Comparison of ENCODE assay signal across 8 cellular contexts in the genomic region with DNA sequence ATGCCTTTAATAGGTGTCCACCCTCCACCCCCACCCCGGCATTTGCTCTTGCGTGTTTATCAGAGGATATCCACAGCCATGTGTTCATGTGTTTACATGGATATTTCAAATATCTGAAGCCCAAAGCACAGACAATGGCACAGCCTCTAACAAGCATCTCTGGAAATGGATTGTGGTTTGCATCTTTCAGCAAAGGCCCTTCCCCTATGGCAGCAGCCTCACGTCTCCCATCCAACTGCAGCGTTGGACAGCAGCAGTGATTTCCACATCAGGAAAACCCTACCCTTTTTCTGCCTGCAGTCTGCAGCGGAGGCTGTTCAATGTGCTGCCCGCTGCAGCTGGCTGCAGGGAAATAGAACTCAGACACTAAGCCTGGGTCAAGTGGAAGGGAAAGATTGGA. TPM values are rescaled to one million over a fixed set of nuclear protein-coding genes. Genes with fewer than 3 reads are reported as not detected.
DNase-seq lines count a peak whose midpoint lies in the region; ATAC-seq and TF ChIP-seq lines count a peak whose summit lies in the region.

No MANE protein-coding gene starts in this region.

- no peak for TF ChIP-seq POLR2A in suprapubic skin (IDR thresholded peaks at IDR 0.05)

- TF ChIP-seq RAD21 in liver (IDR thresholded peaks at IDR 0.05) = peak in 1 of 2 donors; percentile 43

- peaks cover 48% of the 10 kb centered on the region for H3K4me1 ChIP-seq in adipocyte (ENCODE audit: control insufficient read depth, insufficient read depth, low read length)
- peaks cover 11 to 76% (median 58%) of the 10 kb centered on the region in 4 donors for H3K4me1 ChIP-seq in liver (ENCODE audit: control insufficient read depth in 4 of 4, insufficient read depth in 4 of 4, low read length in 3 of 4)
- H3K4me1 ChIP-seq in suprapubic skin = peaks cover 87% of the 10 kb centered on the region

- H3K27me3 Mint-ChIP-seq in activated T-cell treated with anti-CD3 and anti-CD28 coated beads, Interleukin-2, amount 50 U/mL, for 72 hours (ENCODE audit: low read depth) = peaks cover 33% of the 10 kb centered on the region

- TF ChIP-seq EP300 in suprapubic skin (IDR thresholded peaks at IDR 0.05) = no peak

- H3K9me3 ChIP-seq in adipocyte (ENCODE audit: control insufficient read depth, low read length) (no peaks in the 10 kb centered on the region), liver (ENCODE audit: control insufficient read depth in 4 of 4, low read length in 3 of 4) (no peaks in the 10 kb centered on the region), suprapubic skin (no peaks in the 10 kb centered on the region)

- no peak for DNase-seq in activated T-cell treated with anti-CD3 and anti-CD28 coated beads, Interleukin-2, amount 50 U/mL, for 72 hours
- DNase-seq in activated T-cell treated with anti-CD3 and anti-CD28 coated beads, Interleukin-2, amount 50 U/mL, for 1 hour = no peak
- DNase-seq in adipocyte (ENCODE audit: low read depth) (peak; percentile 83), suprapubic skin (ENCODE audit: low spot score in 2 of 2) (no peak), NCI-H774 (lab: John Stamatoyannopoulos, UW) (no peak), NCI-H1105 (lab: John Stamatoyannopoulos, UW) (no peak), CD1c-positive myeloid dendritic cell (ENCODE audit: extremely low spot score) (no peak)

- no peaks in the 10 kb centered on the region for H3K36me3 Mint-ChIP-seq in activated T-cell treated with anti-CD3 and anti-CD28 coated beads, Interleukin-2, amount 50 U/mL, for 72 hours (ENCODE audit: insufficient read depth in 2 of 2)

- H3K27me3 ChIP-seq in adipocyte (replicated peaks; ENCODE audit: control insufficient read depth, insufficient read depth, low read length) (no peaks in the 10 kb centered on the region), liver (ENCODE audit: control insufficient read depth in 4 of 4, insufficient read depth in 4 of 4, low read length in 3 of 4) (no peaks in the 10 kb centered on the region), suprapubic skin (no peaks in the 10 kb centered on the region)

- H3K9ac ChIP-seq in adipocyte (ENCODE audit: low read length) = no peak overlapping the region
- H3K9ac ChIP-seq in liver (ENCODE audit: low read depth in 1 of 2, low read length in 2 of 2) = peak overlapping the region in 1 of 2 donors; percentile 52

- H3K27ac ChIP-seq in liver (ENCODE audit: low read depth in 1 of 2, low read length in 2 of 2) (peak overlapping the region; percentile 19 to 76), suprapubic skin (peak overlapping the region; percentile 46)

- no peak overlapping the region for H3K27ac Mint-ChIP-seq in activated T-cell treated with anti-CD3 and anti-CD28 coated beads, Interleukin-2, amount 50 U/mL, for 72 hours

- H3K4me3 ChIP-seq in adipocyte (ENCODE audit: low read length) (no peak overlapping the region), liver (ENCODE audit: low read depth in 1 of 3, low read length in 3 of 3) (peak overlapping the region; percentile 31 to 79 (median 38)), suprapubic skin (peak overlapping the region; percentile 68)

- TF ChIP-seq CTCF in liver (IDR thresholded peaks at IDR 0.05; ENCODE audit: low read depth, low read length, missing input control) = no peak
- no peak for TF ChIP-seq CTCF in suprapubic skin (IDR thresholded peaks at IDR 0.05)

- ATAC-seq in activated T-cell treated with anti-CD3 and anti-CD28 coated beads, Interleukin-2, amount 50 U/mL, for 72 hours (replicated peaks in 1 of 2) = no peak

- no peaks in the 10 kb centered on the region for H3K36me3 ChIP-seq in adipocyte (ENCODE audit: control insufficient read depth, insufficient read depth, low read length, severe bottlenecking)
- H3K36me3 ChIP-seq in liver (ENCODE audit: control insufficient read depth in 4 of 4, insufficient read depth in 3 of 4, low read depth in 1 of 4, low read length in 3 of 4) = no peaks in the 10 kb centered on the region
- no peaks in the 10 kb centered on the region for H3K36me3 ChIP-seq in suprapubic skin

- WGBS in liver = 18% methylated on average over 6 of the region's 6 CpGs
- WGBS in suprapubic skin = 15% methylated on average over 6 of the region's 6 CpGs

- no peaks in the 10 kb centered on the region for H3K9me3 Mint-ChIP-seq in activated T-cell treated with anti-CD3 and anti-CD28 coated beads, Interleukin-2, amount 50 U/mL, for 72 hours

- peak overlapping the region; percentile 59 to 75 for H3K4me3 Mint-ChIP-seq in activated T-cell treated with anti-CD3 and anti-CD28 coated beads, Interleukin-2, amount 50 U/mL, for 72 hours

- H3K4me1 Mint-ChIP-seq in activated T-cell treated with anti-CD3 and anti-CD28 coated beads, Interleukin-2, amount 50 U/mL, for 72 hours (ENCODE audit: low read depth) = peaks cover 40% of the 10 kb centered on the region

TF ChIP-seq in liver, 16 proteins besides CTCF, POLR2A, EP300 and RAD21:
- TF ChIP-seq EGR1 (IDR thresholded peaks at IDR 0.05; ENCODE audit: low read depth in 2 of 2) (no peak), HNF4A (conservative IDR thresholded peaks at IDR 0.05) (no peak), TAF1 (conservative IDR thresholded peaks at IDR 0.05) (no peak), RXRA (IDR thresholded peaks at IDR 0.05) (no peak), FOXA1 (IDR thresholded peaks at IDR 0.05) (no peak), YY1 (IDR thresholded peaks at IDR 0.05) (peak; percentile 10), SP1 (IDR thresholded peaks at IDR 0.05) (no peak)
- TF ChIP-seq, protein P1, sequence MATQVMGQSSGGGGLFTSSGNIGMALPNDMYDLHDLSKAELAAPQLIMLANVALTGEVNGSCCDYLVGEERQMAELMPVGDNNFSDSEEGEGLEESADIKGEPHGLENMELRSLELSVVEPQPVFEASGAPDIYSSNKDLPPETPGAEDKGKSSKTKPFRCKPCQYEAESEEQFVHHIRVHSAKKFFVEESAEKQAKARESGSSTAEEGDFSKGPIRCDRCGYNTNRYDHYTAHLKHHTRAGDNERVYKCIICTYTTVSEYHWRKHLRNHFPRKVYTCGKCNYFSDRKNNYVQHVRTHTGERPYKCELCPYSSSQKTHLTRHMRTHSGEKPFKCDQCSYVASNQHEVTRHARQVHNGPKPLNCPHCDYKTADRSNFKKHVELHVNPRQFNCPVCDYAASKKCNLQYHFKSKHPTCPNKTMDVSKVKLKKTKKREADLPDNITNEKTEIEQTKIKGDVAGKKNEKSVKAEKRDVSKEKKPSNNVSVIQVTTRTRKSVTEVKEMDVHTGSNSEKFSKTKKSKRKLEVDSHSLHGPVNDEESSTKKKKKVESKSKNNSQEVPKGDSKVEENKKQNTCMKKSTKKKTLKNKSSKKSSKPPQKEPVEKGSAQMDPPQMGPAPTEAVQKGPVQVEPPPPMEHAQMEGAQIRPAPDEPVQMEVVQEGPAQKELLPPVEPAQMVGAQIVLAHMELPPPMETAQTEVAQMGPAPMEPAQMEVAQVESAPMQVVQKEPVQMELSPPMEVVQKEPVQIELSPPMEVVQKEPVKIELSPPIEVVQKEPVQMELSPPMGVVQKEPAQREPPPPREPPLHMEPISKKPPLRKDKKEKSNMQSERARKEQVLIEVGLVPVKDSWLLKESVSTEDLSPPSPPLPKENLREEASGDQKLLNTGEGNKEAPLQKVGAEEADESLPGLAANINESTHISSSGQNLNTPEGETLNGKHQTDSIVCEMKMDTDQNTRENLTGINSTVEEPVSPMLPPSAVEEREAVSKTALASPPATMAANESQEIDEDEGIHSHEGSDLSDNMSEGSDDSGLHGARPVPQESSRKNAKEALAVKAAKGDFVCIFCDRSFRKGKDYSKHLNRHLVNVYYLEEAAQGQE (IDR thresholded peaks at IDR 0.05) = peak; percentile 88

RNA-seq across cellular contexts. Expression of a gene that starts 1.6 kb away (rescaled TPM):
- total RNA-seq in activated T-cell treated with anti-CD3 and anti-CD28 coated beads, Interleukin-2, amount 50 U/mL, for 72 hours = 100 to 1,000 TPM; 227 to 240 TPM
- total RNA-seq in liver = 10 to 100 TPM in 1 of 2 donors, 1 to 10 TPM in 1; 5.8 to 10.0 TPM
- polyA plus RNA-seq in liver = 1 to 10 TPM; 4.8 to 5.2 TPM
- 10 to 100 TPM; 34.8 to 74.5 (median 64.9) TPM for total RNA-seq in suprapubic skin

RNA-seq across cellular contexts. Expression of a gene that starts 38.7 kb away (rescaled TPM):
- 10 to 100 TPM; 21.0 to 21.1 TPM for total RNA-seq in activated T-cell treated with anti-CD3 and anti-CD28 coated beads, Interleukin-2, amount 50 U/mL, for 72 hours
- 1 to 10 TPM; 2.0 to 3.9 TPM for total RNA-seq in liver
- 1 to 10 TPM in 1 of 2 donors, under 1 TPM in 1; 0.81 to 1.1 TPM for polyA plus RNA-seq in liver
- total RNA-seq in suprapubic skin = 10 to 100 TPM in 3 of 4 donors, 1 to 10 TPM in 1; 5.7 to 27.0 (median 17.4) TPM
